Comparison of ENCODE assay signal across 28 cellular contexts in the genomic region with DNA sequence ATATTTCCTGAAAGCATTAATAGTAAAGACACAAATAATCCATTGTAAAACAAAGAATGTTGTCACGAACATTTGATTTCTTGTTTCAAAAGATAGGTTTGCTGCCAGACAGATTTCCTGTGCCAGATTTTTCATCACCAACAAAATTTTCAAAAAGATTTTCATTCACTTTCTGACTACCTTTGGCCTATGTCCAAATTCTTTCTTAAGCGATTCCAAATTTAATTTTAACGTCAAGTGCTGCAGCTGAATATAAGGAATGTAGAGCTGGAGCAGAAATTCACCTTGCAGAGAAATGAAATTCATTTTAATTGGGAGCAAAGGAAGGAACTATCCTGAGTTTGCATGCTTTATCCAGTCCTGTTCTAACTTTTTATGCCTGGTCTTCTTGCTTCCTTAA.
"Had no signal": no experiment of that assay in that cellular context is flagged by ENCODE, and none has a peak within 500 bp of the region (broad histone marks: within the 10 kb centered on the region; RNA-seq: fewer than 3 reads in every experiment).

No MANE protein-coding gene starts in this region.

- H3K9me3 ChIP-seq: adrenal gland, body of pancreas, Peyer's patch had no signal

- DNase-seq: activated CD4-positive, alpha-beta T cell treated with anti-CD3 and anti-CD28 coated beads, Interleukin-2, amount 10 ng/mL, durations not matched to agents 24 days and 14 days; activated CD4-positive, alpha-beta T cell treated with anti-CD3 and anti-CD28 coated beads, Interleukin-2, amount 50 U/mL, for 4 hours; activated CD8-positive, alpha-beta T cell treated with anti-CD3 and anti-CD28 coated beads for 36 hours; activated gamma-delta T cell; activated naive CD4-positive, alpha-beta T cell treated with Interleukin-2 at 50 U/mL for 16 hours; activated T-cell treated with anti-CD3 and anti-CD28 coated beads, Interleukin-2, amount 50 U/mL, for 1 hour; activated T-cell treated with anti-CD3 and anti-CD28 coated beads, Interleukin-2, amount 50 U/mL, for 72 hours; adrenal gland; body of pancreas; cerebellar nuclear complex; Kasumi-1; KG1; NCI-H1105; NCI-H1417 treated with DMSO at 0.1 percent for 48 hours; NCI-H1694; NCI-H1930; NCI-H2081 treated with DMSO at 0.1 percent for 48 hours; NCI-H226; NCI-H446 treated with DMSO at 0.1 percent for 48 hours; NCI-H524; NCI-H69; NK-92 treated with Interleukin-12 subunit alpha and Interleukin-12 subunit beta, amount 100 ng/mL, for 24 hours; PC-3; Peyer's patch; RPMI8226; SIG-M5 had no signal

- ATAC-seq: activated CD8-positive, alpha-beta T cell treated with anti-CD3 and anti-CD28 coated beads for 36 hours; activated naive CD4-positive, alpha-beta T cell treated with anti-CD3 and anti-CD28 coated beads, Interleukin-2, amount 50 U/mL, for 72 hours; activated T-cell treated with anti-CD3 and anti-CD28 coated beads, Interleukin-2, amount 50 U/mL, for 72 hours; activated T-helper 17 cell treated with anti-CD3 and anti-CD28 coated beads, Interleukin-2, amount 50 U/mL, for 72 hours; body of pancreas; PC-3 had no signal

- H3K4me3 ChIP-seq: adrenal gland, body of pancreas, Peyer's patch had no signal

- H3K36me3 ChIP-seq: adrenal gland, Peyer's patch had no signal

- H3K27ac ChIP-seq: adrenal gland, body of pancreas, Peyer's patch had no signal

- H3K27me3 ChIP-seq: adrenal gland, body of pancreas, Peyer's patch had no signal

- H3K4me1 ChIP-seq: adrenal gland, body of pancreas, Peyer's patch had no signal
